In genomic region chr7:29120955-29121354, GRCh38 we compare ENCODE assay signal across 20 cellular contexts. TPM values are rescaled to one million over a fixed set of nuclear protein-coding genes. Genes with fewer than 3 reads are reported as not detected.
DNase-seq lines count a peak whose midpoint lies in the region; ATAC-seq and TF ChIP-seq lines count a peak whose summit lies in the region.
"Had no signal": no experiment of that assay in that cellular context is flagged by ENCODE, and none has a peak within 500 bp of the region (broad histone marks: within the 10 kb centered on the region; RNA-seq: fewer than 3 reads in every experiment).

No MANE protein-coding gene starts in this region.

- H2AFZ ChIP-seq in GM23338 = no peak overlapping the region

- peaks cover 4% of the 10 kb centered on the region; the same call in 2 of the 3 replicates for H3K36me3 Mint-ChIP-seq in GM23338 (ENCODE audit: low read depth)
- H3K36me3 Mint-ChIP-seq: CD8-positive, alpha-beta T cell had no signal

- H3K27ac Mint-ChIP-seq in GM23338 = no peak overlapping the region
- H3K27ac Mint-ChIP-seq: B cell; CD4-positive, alpha-beta T cell; CD8-positive, alpha-beta T cell had no signal

- DNase-seq in DMS53 (lab: John Stamatoyannopoulos, UW) = peak; percentile 74
- DNase-seq in GM23338 (ENCODE audit: low spot score) = no peak
- peak; percentile 10 for DNase-seq in choroid plexus epithelial cell (ENCODE audit: low read depth)
- DNase-seq in SKM-1 (lab: John Stamatoyannopoulos, UW; ENCODE audit: unreplicated experiment) = no peak
- DNase-seq in NOMO-1 treated with DMSO at 0.1 percent for 48 hours (lab: John Stamatoyannopoulos, UW; ENCODE audit: unreplicated experiment) = no peak
- DNase-seq: 8988T; AML-193; Caco-2; Calu3; CD4-positive, alpha-beta T cell; CD8-positive, alpha-beta T cell; DMS79 treated with DMSO at 0.1 percent for 48 hours; GF-D8 had no signal

- peaks cover 34% of the 10 kb centered on the region for H3K4me1 Mint-ChIP-seq in GM23338
- H3K4me1 Mint-ChIP-seq: B cell had no signal

- TF ChIP-seq RAD21 in Ishikawa (IDR thresholded peaks at IDR 0.05; ENCODE audit: low read depth) = no peak

- H3K9me2 ChIP-seq in GM23338 (ENCODE audit: insufficient read depth) = no peaks in the 10 kb centered on the region

- H3K4me2 ChIP-seq in GM23338 = no peak overlapping the region
- H3K4me2 ChIP-seq: BLaER1 treated with 17β-estradiol and CSF1 and Interleukin-3, amounts not matched to agents 10 nM and 100 nM had no signal

- 0 out of 2 replicates have a peak, but pooled peaks cover 4% of the 10 kb centered on the region for H3K79me2 ChIP-seq in GM23338 (replicated peaks; ENCODE audit: insufficient read depth)

- WGBS in gastroesophageal sphincter (ENCODE audit: low coverage in 1 of 2), 2 donors = 94 to 100% methylated on average over 2 of the region's 2 CpGs

- TF ChIP-seq POLR2A in gastroesophageal sphincter (IDR thresholded peaks at IDR 0.05) = no peak

- H3K27ac ChIP-seq in GM23338 (ENCODE audit: low read depth) (no peak overlapping the region), gastroesophageal sphincter (no peak overlapping the region)
- H3K27ac ChIP-seq: BLaER1 treated with 17β-estradiol and CSF1 and Interleukin-3, amounts not matched to agents 10 nM and 100 nM; C4-2B had no signal

- no peak overlapping the region for H3K4me3 Mint-ChIP-seq in GM23338
- H3K4me3 Mint-ChIP-seq: B cell; CD4-positive, alpha-beta T cell; CD8-positive, alpha-beta T cell had no signal

- no peaks in the 10 kb centered on the region for H3F3A ChIP-seq in GM23338 (replicated peaks; ENCODE audit: low read depth)

- no peak for TF ChIP-seq CTCF in GM23338 (conservative IDR thresholded peaks at IDR 0.05; ENCODE audit: low read depth in 2 of 2)
- no peak for TF ChIP-seq CTCF in choroid plexus epithelial cell (conservative IDR thresholded peaks at IDR 0.05; ENCODE audit: low read depth, low read length)
- TF ChIP-seq CTCF in gastroesophageal sphincter (IDR thresholded peaks at IDR 0.05) = no peak

- no peaks in the 10 kb centered on the region for H3K36me3 ChIP-seq in GM23338 (ENCODE audit: insufficient read depth)
- H3K36me3 ChIP-seq in gastroesophageal sphincter = no peaks in the 10 kb centered on the region
- H3K36me3 ChIP-seq: BLaER1 treated with 17β-estradiol and CSF1 and Interleukin-3, amounts not matched to agents 10 nM and 100 nM had no signal

- no peaks in the 10 kb centered on the region for H3K9me3 ChIP-seq in gastroesophageal sphincter
- H3K9me3 ChIP-seq: BLaER1 treated with 17β-estradiol and CSF1 and Interleukin-3, amounts not matched to agents 10 nM and 100 nM; Caco-2 had no signal

- H3K4me1 ChIP-seq in GM23338 (ENCODE audit: insufficient read depth) = peaks cover 32% of the 10 kb centered on the region
- H3K4me1 ChIP-seq in gastroesophageal sphincter = peaks cover 0 to 7% (median 0%) of the 10 kb centered on the region in 3 donors

- no peaks in the 10 kb centered on the region for H3K9me3 Mint-ChIP-seq in GM23338
- H3K9me3 Mint-ChIP-seq: CD4-positive, alpha-beta T cell; CD8-positive, alpha-beta T cell had no signal

- H3K27me3 ChIP-seq in GM23338 (ENCODE audit: insufficient read depth) (no peaks in the 10 kb centered on the region), gastroesophageal sphincter (peaks cover 7% of the 10 kb centered on the region)

- H4K20me1 ChIP-seq in GM23338 (replicated peaks; ENCODE audit: insufficient read depth) = no peaks in the 10 kb centered on the region
- H4K20me1 ChIP-seq: BLaER1 treated with 17β-estradiol and CSF1 and Interleukin-3, amounts not matched to agents 10 nM and 100 nM had no signal

- no peak for ATAC-seq in GM23338
- ATAC-seq in GM19452 (IDR thresholded peaks at IDR 0.05; ENCODE audit: unreplicated experiment) = no peak
- ATAC-seq in gastroesophageal sphincter = no peak
- ATAC-seq: CD8-positive, alpha-beta T cell had no signal

- TF ChIP-seq EP300 in Ishikawa (IDR thresholded peaks at IDR 0.05; ENCODE audit: borderline replicate concordance) (no peak), gastroesophageal sphincter (IDR thresholded peaks at IDR 0.05) (no peak)

- no peaks in the 10 kb centered on the region for H3K27me3 Mint-ChIP-seq in GM23338 (ENCODE audit: insufficient read depth, low read depth, poor library complexity)

- H3K4me3 ChIP-seq in GM23338 (no peak overlapping the region), choroid plexus epithelial cell (ENCODE audit: low read depth, low read length) (no peak overlapping the region), gastroesophageal sphincter (no peak overlapping the region)
- H3K4me3 ChIP-seq: BLaER1 treated with 17β-estradiol and CSF1 and Interleukin-3, amounts not matched to agents 10 nM and 100 nM had no signal

TF ChIP-seq in GM23338, 12 proteins besides CTCF, POLR2A, EP300 and RAD21:
- TF ChIP-seq ZNF331 (CRISPR knock-in tag; IDR thresholded peaks at IDR 0.05; ENCODE audit: low read depth) (no peak), STAT1 (IDR thresholded peaks at IDR 0.05; ENCODE audit: unreplicated experiment) (no peak), NANOG (IDR thresholded peaks at IDR 0.05; ENCODE audit: borderline replicate concordance) (no peak), JUNB (IDR thresholded peaks at IDR 0.05; ENCODE audit: unreplicated experiment) (no peak)
- TF ChIP-seq, protein P1, sequence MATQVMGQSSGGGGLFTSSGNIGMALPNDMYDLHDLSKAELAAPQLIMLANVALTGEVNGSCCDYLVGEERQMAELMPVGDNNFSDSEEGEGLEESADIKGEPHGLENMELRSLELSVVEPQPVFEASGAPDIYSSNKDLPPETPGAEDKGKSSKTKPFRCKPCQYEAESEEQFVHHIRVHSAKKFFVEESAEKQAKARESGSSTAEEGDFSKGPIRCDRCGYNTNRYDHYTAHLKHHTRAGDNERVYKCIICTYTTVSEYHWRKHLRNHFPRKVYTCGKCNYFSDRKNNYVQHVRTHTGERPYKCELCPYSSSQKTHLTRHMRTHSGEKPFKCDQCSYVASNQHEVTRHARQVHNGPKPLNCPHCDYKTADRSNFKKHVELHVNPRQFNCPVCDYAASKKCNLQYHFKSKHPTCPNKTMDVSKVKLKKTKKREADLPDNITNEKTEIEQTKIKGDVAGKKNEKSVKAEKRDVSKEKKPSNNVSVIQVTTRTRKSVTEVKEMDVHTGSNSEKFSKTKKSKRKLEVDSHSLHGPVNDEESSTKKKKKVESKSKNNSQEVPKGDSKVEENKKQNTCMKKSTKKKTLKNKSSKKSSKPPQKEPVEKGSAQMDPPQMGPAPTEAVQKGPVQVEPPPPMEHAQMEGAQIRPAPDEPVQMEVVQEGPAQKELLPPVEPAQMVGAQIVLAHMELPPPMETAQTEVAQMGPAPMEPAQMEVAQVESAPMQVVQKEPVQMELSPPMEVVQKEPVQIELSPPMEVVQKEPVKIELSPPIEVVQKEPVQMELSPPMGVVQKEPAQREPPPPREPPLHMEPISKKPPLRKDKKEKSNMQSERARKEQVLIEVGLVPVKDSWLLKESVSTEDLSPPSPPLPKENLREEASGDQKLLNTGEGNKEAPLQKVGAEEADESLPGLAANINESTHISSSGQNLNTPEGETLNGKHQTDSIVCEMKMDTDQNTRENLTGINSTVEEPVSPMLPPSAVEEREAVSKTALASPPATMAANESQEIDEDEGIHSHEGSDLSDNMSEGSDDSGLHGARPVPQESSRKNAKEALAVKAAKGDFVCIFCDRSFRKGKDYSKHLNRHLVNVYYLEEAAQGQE (IDR thresholded peaks at IDR 0.05; ENCODE audit: unreplicated experiment) = peak; percentile 48
TF ChIP-seq in GM23338: peak in this region for 1.

TF ChIP-seq in Ishikawa, 13 proteins besides CTCF, POLR2A, EP300 and RAD21:
- TF ChIP-seq, protein P1 (IDR thresholded peaks at IDR 0.05; ENCODE audit: low read depth) = peak; percentile 70
- TF ChIP-seq EGR1 (IDR thresholded peaks at IDR 0.05) = no peak
- no peak for TF ChIP-seq TAF1 (IDR thresholded peaks at IDR 0.05; ENCODE audit: low read depth)
- TF ChIP-seq FOXM1 (IDR thresholded peaks at IDR 0.05; ENCODE audit: borderline replicate concordance, low read depth) = no peak
- no peak for TF ChIP-seq CEBPB (IDR thresholded peaks at IDR 0.05)
- no peak for TF ChIP-seq YY1 (IDR thresholded peaks at IDR 0.05; ENCODE audit: low read depth)
- no peak for TF ChIP-seq ZBTB7A (IDR thresholded peaks at IDR 0.05; ENCODE audit: low read depth)
- no peak for TF ChIP-seq NFIC (IDR thresholded peaks at IDR 0.05)

RNA-seq across cellular contexts. Expression of gene CPVL, which starts 25.4 kb away (rescaled TPM):
- 33.3 and 37.8 TPM in 2 replicates for total RNA-seq in GM23338 (2014; rRNA removed; shearing (Covaris generic))
- 31.9 and 36.5 TPM in 2 replicates for polyA plus RNA-seq in GM23338 (2016; fragmentation: Nextera tagmentation; extraction: Ambion mirVana)
- total RNA-seq in gastroesophageal sphincter = 10 to 100 TPM in 2 of 4 donors, 1 to 10 TPM in 2; 4.8 to 24.6 (median 15.1) TPM
- total RNA-seq: B cell had no signal
- polyA plus RNA-seq: BJ had no signal

Comparison
In these comparisons a context has a peak if more than half of its experiments do, and no peak if none do; other contexts are left out.
1. DNase-seq: peak in DMS53 (single experiment) and choroid plexus epithelial cell (single experiment); none in GM23338 (single experiment), SKM-1 (single experiment) and NOMO-1 treated with DMSO at 0.1 percent for 48 hours (single experiment).